16 cellular contexts compared by ENCODE assay signal in the genomic region with DNA sequence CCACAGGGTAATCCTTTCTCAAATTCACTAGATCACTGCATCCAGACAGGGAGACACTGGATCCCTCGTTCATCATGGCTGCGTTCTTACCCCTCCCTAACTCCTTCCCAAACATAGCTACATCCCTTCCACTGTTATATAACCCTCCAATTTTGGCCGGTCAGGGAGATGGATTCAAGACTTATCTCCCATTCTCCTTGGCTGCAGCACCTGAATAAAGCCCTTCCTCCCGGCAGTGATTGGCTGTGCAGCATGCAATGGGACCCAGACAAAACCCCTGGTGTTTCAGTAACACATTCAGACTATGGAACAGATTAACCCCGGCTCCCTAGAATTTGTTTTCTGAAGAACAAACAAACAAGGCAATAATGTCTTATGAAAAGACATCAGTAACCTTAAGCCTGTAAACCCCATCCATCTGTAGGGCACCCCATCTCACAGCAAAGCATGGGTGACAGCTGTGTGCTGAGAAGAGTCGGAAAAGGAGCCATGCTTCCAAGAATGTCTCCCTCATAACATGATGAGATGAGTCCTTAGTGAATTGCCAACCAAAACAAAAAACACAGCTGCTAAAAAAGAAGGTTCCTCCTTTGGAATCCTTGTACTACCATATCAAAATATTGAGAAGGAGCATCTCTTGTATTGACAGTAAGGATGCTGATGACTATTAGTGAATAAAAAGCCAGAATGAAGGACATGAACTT.
"Had no signal": no experiment of that assay in that cellular context is flagged by ENCODE, and none has a peak within 500 bp of the region (broad histone marks: within the 10 kb centered on the region; RNA-seq: fewer than 3 reads in every experiment).

No MANE protein-coding gene starts in this region.

- H3K9me3 Mint-ChIP-seq: activated naive CD4-positive, alpha-beta T cell treated with anti-CD3 and anti-CD28 coated beads for 36 hours had no signal

- H3K9ac ChIP-seq: parathyroid adenoma had no signal

- H3K27ac ChIP-seq: esophagus squamous epithelium, parathyroid adenoma, thyroid gland, uterus had no signal

- H3K27ac Mint-ChIP-seq: activated CD8-positive, alpha-beta memory T cell treated with anti-CD3 and anti-CD28 coated beads, Interleukin-2, amount 10 ng/mL, durations not matched to agents 7 days and 5 days; activated naive CD4-positive, alpha-beta T cell treated with anti-CD3 and anti-CD28 coated beads for 36 hours; activated T-helper 1 cell treated with anti-CD3 and anti-CD28 coated beads, Interleukin-12 subunit alpha, Interleukin-12 subunit beta, Interleukin-2, Interleukin-4 antibody, amounts not matched to agents 30 ng/mL and 10 ng/mL and 1 ng/mL, durations not matched to agents 14 hours and 24 hours and 36 hours; T-helper 17 cell had no signal

- H3K9me3 ChIP-seq: adrenal gland, esophagus squamous epithelium, mucosa of descending colon, stomach, thyroid gland, uterus had no signal

- H3K4me1 ChIP-seq: uterus had no signal

- H3K27me3 Mint-ChIP-seq: activated CD8-positive, alpha-beta memory T cell treated with anti-CD3 and anti-CD28 coated beads, Interleukin-2, amount 10 ng/mL, durations not matched to agents 7 days and 5 days had no signal

- H3K4me3 ChIP-seq: adrenal gland, esophagus squamous epithelium, lung, mucosa of descending colon, stomach, thyroid gland, uterus had no signal

- H3K27me3 ChIP-seq: adrenal gland, esophagus squamous epithelium, stomach, thyroid gland, uterus had no signal

- H2AFZ ChIP-seq: parathyroid adenoma had no signal

- ATAC-seq: activated CD8-positive, alpha-beta memory T cell treated with anti-CD3 and anti-CD28 coated beads, Interleukin-2, amount 10 ng/mL, durations not matched to agents 7 days and 5 days; left colon; mucosa of descending colon; T-helper 17 cell had no signal

- H3K4me3 Mint-ChIP-seq: activated CD8-positive, alpha-beta memory T cell treated with anti-CD3 and anti-CD28 coated beads, Interleukin-2, amount 10 ng/mL, durations not matched to agents 7 days and 5 days; activated naive CD4-positive, alpha-beta T cell treated with anti-CD3 and anti-CD28 coated beads for 36 hours; activated T-helper 1 cell treated with anti-CD3 and anti-CD28 coated beads, Interleukin-12 subunit alpha, Interleukin-12 subunit beta, Interleukin-2, Interleukin-4 antibody, amounts not matched to agents 30 ng/mL and 10 ng/mL and 1 ng/mL, durations not matched to agents 14 hours and 24 hours and 36 hours; T-helper 17 cell had no signal

- H3K36me3 ChIP-seq: uterus had no signal

- DNase-seq: activated CD8-positive, alpha-beta memory T cell treated with anti-CD3 and anti-CD28 coated beads, Interleukin-2, amount 10 ng/mL, durations not matched to agents 7 days and 5 days; activated naive CD4-positive, alpha-beta T cell treated with anti-CD3 and anti-CD28 coated beads for 36 hours; cerebellar nuclear complex; esophagus squamous epithelium; glutamatergic neuron; left colon; mucosa of descending colon; stimulated activated CD4-positive, alpha-beta T cell treated with anti-CD3 and anti-CD28 coated beads, Interleukin-4, amount 100 ng/mL, for 24 hours; stomach; T-helper 17 cell; thyroid gland; uterus had no signal
